16 cellular contexts compared by ENCODE assay signal in genomic region chr20:42082611-42083010, GRCh38.
A peak's percentile ranks its signal among the peaks of the same experiment; 100 is the strongest.
DNase-seq lines count a peak whose midpoint lies in the region; ATAC-seq, FAIRE-seq and TF ChIP-seq lines count a peak whose summit lies in the region.
"Had no signal": no experiment of that assay in that cellular context is flagged by ENCODE, and none has a peak within 500 bp of the region (broad histone marks: within the 10 kb centered on the region; RNA-seq: fewer than 3 reads in every experiment).

No MANE protein-coding gene starts in this region.

- FAIRE-seq in endometrium (lab: Jason Lieb, UNC) = peak; percentile 95
- FAIRE-seq in kidney (lab: Jason Lieb, UNC) = no peak

- no peak overlapping the region for H3K4me3 ChIP-seq in kidney (ENCODE audit: low read length in 2 of 2)

- H3K9me3 ChIP-seq in CD4-positive, alpha-beta T cell (ENCODE audit: control insufficient read depth, low read length) = no peaks in the 10 kb centered on the region
- H3K9me3 ChIP-seq in kidney (ENCODE audit: control insufficient read depth in 1 of 2, low read length in 2 of 2) = no peaks in the 10 kb centered on the region

- H3K4me1 ChIP-seq in kidney (ENCODE audit: control insufficient read depth in 1 of 2, insufficient read depth in 1 of 2, low read depth in 1 of 2, low read length in 2 of 2) = no peaks in the 10 kb centered on the region

- CTCF ChIA-PET in CD4-positive, alpha-beta T cell (lab: Charles Lee) = no interaction called here

- H3K36me3 ChIP-seq in kidney (ENCODE audit: control insufficient read depth in 1 of 2, insufficient read depth in 2 of 2, low read length in 2 of 2) = no peaks in the 10 kb centered on the region

- ATAC-seq in GM19467 (IDR thresholded peaks at IDR 0.05; ENCODE audit: unreplicated experiment) = no peak
- ATAC-seq in CD4-positive, alpha-beta T cell (ENCODE audit: poor library complexity) = no peak
- ATAC-seq: activated T-cell treated with anti-CD3 and anti-CD28 coated beads, Interleukin-2, amount 50 U/mL, for 4 hours; stimulated activated naive B cell treated with anti-CD40 and anti-IgM and Interleukin-4, amounts not matched to agents 10 μg/mL and 1 μg/mL and 100 μg/mL, for 72 hours had no signal

- peaks cover 2% of the 10 kb centered on the region for H3K9me3 Mint-ChIP-seq in nephron
- H3K9me3 Mint-ChIP-seq in CD4-positive, alpha-beta T cell = no peaks in the 10 kb centered on the region
- H3K9me3 Mint-ChIP-seq: activated T-cell treated with anti-CD3 and anti-CD28 coated beads, Interleukin-2, amount 50 U/mL, for 4 hours; memory B cell had no signal

- no peak overlapping the region for H3K9ac ChIP-seq in kidney (ENCODE audit: low read length in 2 of 2)

- H3K27ac Mint-ChIP-seq in nephron = peak overlapping the region; percentile 21 to 58 (median 45)
- H3K27ac Mint-ChIP-seq in CD4-positive, alpha-beta T cell = no peak overlapping the region
- H3K27ac Mint-ChIP-seq: memory B cell; stimulated activated naive B cell treated with anti-CD40 and anti-IgM and Interleukin-4, amounts not matched to agents 10 μg/mL and 1 μg/mL and 100 μg/mL, for 72 hours had no signal

- H3K27ac ChIP-seq in CD4-positive, alpha-beta T cell (ENCODE audit: low read depth, low read length) = no peak overlapping the region
- H3K27ac ChIP-seq in kidney (ENCODE audit: low read depth in 2 of 2, low read length in 2 of 2) = no peak overlapping the region

- POLR2A ChIA-PET in CD4-positive, alpha-beta T cell (lab: Charles Lee) = no interaction called here

- intact Hi-C loops in CD4-positive, alpha-beta T cell (cut with DNase I, micrococcal nuclease) = no loop called here
- intact Hi-C loops in kidney (cut with DNase I) = no loop called here

- peaks cover 20% of the 10 kb centered on the region for H3K27me3 Mint-ChIP-seq in nephron (ENCODE audit: low read depth)
- no peaks in the 10 kb centered on the region for H3K27me3 Mint-ChIP-seq in CD4-positive, alpha-beta T cell
- H3K27me3 Mint-ChIP-seq: memory B cell; stimulated activated naive B cell treated with anti-CD40 and anti-IgM and Interleukin-4, amounts not matched to agents 10 μg/mL and 1 μg/mL and 100 μg/mL, for 72 hours had no signal

- H3K36me3 Mint-ChIP-seq in nephron (ENCODE audit: low read depth) = no peaks in the 10 kb centered on the region
- H3K36me3 Mint-ChIP-seq in CD4-positive, alpha-beta T cell (ENCODE audit: low read depth) = no peaks in the 10 kb centered on the region
- H3K36me3 Mint-ChIP-seq: memory B cell; stimulated activated naive B cell treated with anti-CD40 and anti-IgM and Interleukin-4, amounts not matched to agents 10 μg/mL and 1 μg/mL and 100 μg/mL, for 72 hours had no signal

- peaks cover 25% of the 10 kb centered on the region for H3K4me1 Mint-ChIP-seq in nephron
- H3K4me1 Mint-ChIP-seq in CD4-positive, alpha-beta T cell (ENCODE audit: low read depth) = no peaks in the 10 kb centered on the region
- H3K4me1 Mint-ChIP-seq: memory B cell; stimulated activated naive B cell treated with anti-CD40 and anti-IgM and Interleukin-4, amounts not matched to agents 10 μg/mL and 1 μg/mL and 100 μg/mL, for 72 hours had no signal

- TF ChIP-seq CTCF in nephron (IDR thresholded peaks at IDR 0.05; ENCODE audit: unreplicated experiment in 3 of 3) (no peak), kidney (IDR thresholded peaks at IDR 0.05; ENCODE audit: borderline replicate concordance, extremely low read depth, insufficient read depth) (no peak)
- TF ChIP-seq CTCF in CD4-positive, alpha-beta T cell (IDR thresholded peaks at IDR 0.05) = no peak

- DNase-seq in EH (ENCODE audit: low read depth) (peak; percentile 3), NCI-H1105 treated with DMSO at 0.1 percent for 48 hours (lab: John Stamatoyannopoulos, UW) (peak; percentile 70), NCI-H2029 (lab: John Stamatoyannopoulos, UW) (no peak), kidney (no peak)
- no peak for DNase-seq in CD4-positive, alpha-beta T cell
- DNase-seq: activated CD4-positive, CD25-positive, alpha-beta regulatory T cell; activated T-cell treated with anti-CD3 and anti-CD28 coated beads, Interleukin-2, amount 50 U/mL, for 4 hours; AML-193; H7; head of caudate nucleus; NCI-H1092 treated with DMSO at 0.1 percent for 48 hours; stimulated activated naive B cell treated with anti-CD40 and anti-IgM and Interleukin-4, amounts not matched to agents 10 μg/mL and 1 μg/mL and 100 μg/mL, for 72 hours had no signal

- H3K27me3 ChIP-seq in CD4-positive, alpha-beta T cell (ENCODE audit: control insufficient read depth, insufficient read depth, low read length) = no peaks in the 10 kb centered on the region

- H3K4me3 Mint-ChIP-seq in nephron = no peak overlapping the region
- no peak overlapping the region for H3K4me3 Mint-ChIP-seq in CD4-positive, alpha-beta T cell
- H3K4me3 Mint-ChIP-seq: activated T-cell treated with anti-CD3 and anti-CD28 coated beads, Interleukin-2, amount 50 U/mL, for 4 hours; memory B cell; stimulated activated naive B cell treated with anti-CD40 and anti-IgM and Interleukin-4, amounts not matched to agents 10 μg/mL and 1 μg/mL and 100 μg/mL, for 72 hours had no signal

Comparison
In these comparisons a context has a peak if more than half of its experiments do, and no peak if none do; other contexts are left out.
1. DNase-seq: peak in EH (single experiment) and NCI-H1105 treated with DMSO at 0.1 percent for 48 hours (single experiment); none in CD4-positive, alpha-beta T cell (0 of 10), NCI-H2029 (single experiment) and kidney (single experiment).